14 cellular contexts compared by ENCODE assay signal in the genomic region with DNA sequence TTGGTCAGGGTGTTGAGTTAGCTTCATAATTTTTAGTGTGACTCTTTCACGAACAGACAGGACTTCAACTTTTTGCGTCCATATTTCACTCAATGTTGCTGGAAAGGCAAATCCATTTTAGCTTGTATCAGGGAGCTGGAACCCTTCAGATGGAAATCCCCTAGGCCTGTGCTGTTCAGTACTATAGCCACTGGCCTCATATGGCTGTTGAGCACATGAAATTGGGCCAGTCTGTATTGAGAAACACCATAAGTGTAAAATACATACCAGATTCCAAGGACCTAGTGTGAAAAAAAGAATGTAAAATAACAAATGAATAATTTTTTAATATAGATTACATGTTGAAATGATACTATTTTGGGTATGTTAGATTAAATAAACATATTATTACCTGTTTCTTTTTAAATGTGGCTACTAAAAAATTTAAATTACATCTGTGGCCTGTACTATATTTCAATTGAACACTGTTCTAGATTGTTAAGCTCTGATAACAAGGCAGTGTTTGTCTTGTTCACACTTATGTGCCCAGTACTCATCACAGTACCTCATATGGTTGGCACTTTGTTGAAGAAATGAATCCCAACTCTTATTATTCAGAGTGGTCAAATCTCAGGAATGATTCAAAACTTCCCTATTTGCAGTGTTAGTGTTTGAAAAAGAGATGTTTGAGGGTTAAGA. TPM values are rescaled to one million over a fixed set of nuclear protein-coding genes. Genes with fewer than 3 reads are reported as not detected.
DNase-seq lines count a peak whose midpoint lies in the region; ATAC-seq, FAIRE-seq and TF ChIP-seq lines count a peak whose summit lies in the region.
"Had no signal": no experiment of that assay in that cellular context is flagged by ENCODE, and none has a peak within 500 bp of the region (broad histone marks: within the 10 kb centered on the region; RNA-seq: fewer than 3 reads in every experiment).

No MANE protein-coding gene starts in this region.

- no peak for ATAC-seq in stimulated activated naive CD8-positive, alpha-beta T cell treated with anti-CD3 and anti-CD28 coated beads, Interleukin-15, Interleukin-2, amounts not matched to agents 100 U/mL and 50 U/mL, for 24 hours
- peak; percentile 39 for ATAC-seq in upper lobe of right lung
- ATAC-seq: naive thymus-derived CD8-positive, alpha-beta T cell had no signal

- H3K4me1 Mint-ChIP-seq in stimulated activated naive CD8-positive, alpha-beta T cell treated with anti-CD3 and anti-CD28 coated beads, Interleukin-15, Interleukin-2, amounts not matched to agents 100 ng/mL and 50 ng/mL, for 24 hours (ENCODE audit: low read depth) = peaks cover 26% of the 10 kb centered on the region

- peaks cover 19% of the 10 kb centered on the region for H3K36me3 Mint-ChIP-seq in stimulated activated naive CD8-positive, alpha-beta T cell treated with anti-CD3 and anti-CD28 coated beads, Interleukin-15, Interleukin-2, amounts not matched to agents 100 ng/mL and 50 ng/mL, for 24 hours (ENCODE audit: low read depth)

- no peak overlapping the region for H3K4me3 ChIP-seq in fibroblast of the aortic adventitia (ENCODE audit: low read depth, low read length)
- H3K4me3 ChIP-seq in upper lobe of right lung = no peak overlapping the region
- H3K4me3 ChIP-seq in kidney (ENCODE audit: low read length in 2 of 2) = no peak overlapping the region
- H3K4me3 ChIP-seq: SJCRH30 had no signal

- TF ChIP-seq CTCF in fibroblast of the aortic adventitia (IDR thresholded peaks at IDR 0.05; ENCODE audit: insufficient read depth, low read length) (no peak), upper lobe of right lung (IDR thresholded peaks at IDR 0.05) (no peak), kidney (IDR thresholded peaks at IDR 0.05; ENCODE audit: borderline replicate concordance, extremely low read depth, insufficient read depth) (no peak)

- H3K9ac ChIP-seq in kidney (ENCODE audit: low read length in 2 of 2) = no peak overlapping the region

- H3K27me3 ChIP-seq in upper lobe of right lung = no peaks in the 10 kb centered on the region
- H3K27me3 ChIP-seq: brain microvascular endothelial cell, SJCRH30 had no signal

- no peaks in the 10 kb centered on the region for H3K9me3 Mint-ChIP-seq in stimulated activated naive CD8-positive, alpha-beta T cell treated with anti-CD3 and anti-CD28 coated beads, Interleukin-15, Interleukin-2, amounts not matched to agents 100 ng/mL and 50 ng/mL, for 24 hours
- H3K9me3 Mint-ChIP-seq: naive thymus-derived CD8-positive, alpha-beta T cell had no signal

- FAIRE-seq in kidney (lab: Jason Lieb, UNC) = no peak

- H3K4me3 Mint-ChIP-seq in stimulated activated naive CD8-positive, alpha-beta T cell treated with anti-CD3 and anti-CD28 coated beads, Interleukin-15, Interleukin-2, amounts not matched to agents 100 ng/mL and 50 ng/mL, for 24 hours = no peak overlapping the region
- H3K4me3 Mint-ChIP-seq: naive thymus-derived CD8-positive, alpha-beta T cell had no signal

- no peak for DNase-seq in stimulated activated naive CD8-positive, alpha-beta T cell treated with anti-CD3 and anti-CD28 coated beads, Interleukin-15, Interleukin-2, amounts not matched to agents 100 U/mL and 50 U/mL, for 24 hours
- DNase-seq in fibroblast of the aortic adventitia (ENCODE audit: low read depth) (peak; percentile 16), medulla oblongata (ENCODE audit: extremely low spot score) (peak; percentile 49), upper lobe of right lung (no peak), NCI-H2227 treated with DMSO at 0.1 percent for 48 hours (lab: John Stamatoyannopoulos, UW) (no peak), kidney (no peak), HCEC 1CT (no peak)
- DNase-seq: activated gamma-delta T cell treated with Interleukin-2 at 50 U/mL for 16 hours; brain microvascular endothelial cell; naive thymus-derived CD8-positive, alpha-beta T cell; NCI-H1105 treated with DMSO at 0.1 percent for 48 hours; SJCRH30; stimulated activated CD4-positive, alpha-beta T cell treated with anti-CD3 and anti-CD28 coated beads, Interleukin-4, amount 100 ng/mL, for 24 hours had no signal

- H3K27me3 Mint-ChIP-seq in stimulated activated naive CD8-positive, alpha-beta T cell treated with anti-CD3 and anti-CD28 coated beads, Interleukin-15, Interleukin-2, amounts not matched to agents 100 ng/mL and 50 ng/mL, for 24 hours = no peaks in the 10 kb centered on the region
- H3K27me3 Mint-ChIP-seq: naive thymus-derived CD8-positive, alpha-beta T cell had no signal

- H3K36me3 ChIP-seq in upper lobe of right lung (peaks cover 10% of the 10 kb centered on the region), kidney (ENCODE audit: control insufficient read depth in 1 of 2, insufficient read depth in 2 of 2, low read length in 2 of 2) (no peaks in the 10 kb centered on the region)
- H3K36me3 ChIP-seq: brain microvascular endothelial cell had no signal

- intact Hi-C loops in upper lobe of right lung (cut with DNase I) (no loop called here), kidney (cut with DNase I) (no loop called here)

- H3K9me3 ChIP-seq in upper lobe of right lung = no peaks in the 10 kb centered on the region
- no peaks in the 10 kb centered on the region for H3K9me3 ChIP-seq in kidney (ENCODE audit: control insufficient read depth in 1 of 2, low read length in 2 of 2)
- H3K9me3 ChIP-seq: SJCRH30 had no signal

- H3K27ac ChIP-seq in upper lobe of right lung (peak overlapping the region; percentile 43), kidney (ENCODE audit: low read depth in 2 of 2, low read length in 2 of 2) (no peak overlapping the region)
- H3K27ac ChIP-seq: brain microvascular endothelial cell, SJCRH30 had no signal

- H3K4me1 ChIP-seq in upper lobe of right lung (peaks cover 22% of the 10 kb centered on the region), kidney (ENCODE audit: control insufficient read depth in 1 of 2, insufficient read depth in 1 of 2, low read depth in 1 of 2, low read length in 2 of 2) (no peaks in the 10 kb centered on the region)

- peak overlapping the region; percentile 4 for H3K27ac Mint-ChIP-seq in stimulated activated naive CD8-positive, alpha-beta T cell treated with anti-CD3 and anti-CD28 coated beads, Interleukin-15, Interleukin-2, amounts not matched to agents 100 ng/mL and 50 ng/mL, for 24 hours

RNA-seq across cellular contexts. Expression of gene CTNNBL1, which starts 34.3 kb away (rescaled TPM):
- total RNA-seq in fibroblast of the aortic adventitia (ENCODE audit: low replicate concordance) (23.1 and 25.4 TPM in 2 replicates), upper lobe of right lung (52.8 TPM), kidney (40.9 TPM)
- 70.9 TPM for polyA plus RNA-seq in kidney (ENCODE audit: insufficient read depth, low read depth, low replicate concordance)

Comparison
In these comparisons a context has a peak if more than half of its experiments do, and no peak if none do; other contexts are left out.
1. DNase-seq: peak in fibroblast of the aortic adventitia (single experiment) and medulla oblongata (single experiment); none in stimulated activated naive CD8-positive, alpha-beta T cell treated with anti-CD3 and anti-CD28 coated beads, Interleukin-15, Interleukin-2, amounts not matched to agents 100 U/mL and 50 U/mL, for 24 hours (single experiment), upper lobe of right lung (single experiment), NCI-H2227 treated with DMSO at 0.1 percent for 48 hours (single experiment), kidney (single experiment) and HCEC 1CT (single experiment).